ENCODE assay signal across 11 cellular contexts in genomic region chr9:109887079-109887478, GRCh38.
DNase-seq lines count a peak whose midpoint lies in the region; ATAC-seq and TF ChIP-seq lines count a peak whose summit lies in the region.
"Had no signal": no experiment of that assay in that cellular context is flagged by ENCODE, and none has a peak within 500 bp of the region (broad histone marks: within the 10 kb centered on the region; RNA-seq: fewer than 3 reads in every experiment).

No MANE protein-coding gene starts in this region.

- H3K27ac Mint-ChIP-seq in activated T-cell treated with anti-CD3 and anti-CD28 coated beads, Interleukin-2, amount 50 U/mL, for 72 hours, result peak overlapping the region; percentile 93
- H3K27ac Mint-ChIP-seq in stimulated activated effector memory CD8-positive, alpha-beta T cell treated with anti-CD3 and anti-CD28 coated beads, Interleukin-12 subunit alpha, Interleukin-12 subunit beta, amount 100 ng/mL, for 72 hours, result no peak overlapping the region

- H3K27me3 ChIP-seq in left ventricle myocardium inferior (ENCODE audit: low read depth), result no peaks in the 10 kb centered on the region

- TF ChIP-seq CTCF in left ventricle myocardium inferior (IDR thresholded peaks at IDR 0.05; ENCODE audit: borderline replicate concordance), result no peak

- H3K4me3 Mint-ChIP-seq in activated T-cell treated with anti-CD3 and anti-CD28 coated beads, Interleukin-2, amount 50 U/mL, for 72 hours, result peak overlapping the region; percentile 50 to 67
- no peak overlapping the region for H3K4me3 Mint-ChIP-seq in stimulated activated effector memory CD8-positive, alpha-beta T cell treated with anti-CD3 and anti-CD28 coated beads, Interleukin-12 subunit alpha, Interleukin-12 subunit beta, amount 100 ng/mL, for 72 hours

- intact Hi-C loops in left ventricle myocardium inferior (cut with micrococcal nuclease), result no loop called here

- DNase-seq in EH (ENCODE audit: low read depth) (peak; percentile 83), left ventricle myocardium inferior (peak; percentile 35), retina (no peak), SIG-M5 treated with dmso at 0.1 percent for 504 hours (lab: John Stamatoyannopoulos, UW; ENCODE audit: unreplicated experiment) (no peak)
- DNase-seq in activated T-cell treated with anti-CD3 and anti-CD28 coated beads, Interleukin-2, amount 50 U/mL, for 72 hours, result no peak
- no peak for DNase-seq in stimulated activated effector memory CD8-positive, alpha-beta T cell treated with anti-CD3 and anti-CD28 coated beads, Interleukin-12 subunit alpha, Interleukin-12 subunit beta, amount 100 ng/mL, for 72 hours (ENCODE audit: low spot score in 2 of 2)
- DNase-seq: activated CD8-positive, alpha-beta memory T cell treated with anti-CD3 and anti-CD28 coated beads for 24 hours; foreskin melanocyte; NCI-H446 treated with DMSO at 0.1 percent for 48 hours had no signal

- H3K9me3 ChIP-seq in left ventricle myocardium inferior (replicated peaks), result no peaks in the 10 kb centered on the region

- peaks cover 59% of the 10 kb centered on the region for H3K4me1 ChIP-seq in left ventricle myocardium inferior

- peak overlapping the region; percentile 86 for H3K27ac ChIP-seq in left ventricle myocardium inferior (replicated peaks)

- peaks cover 77% of the 10 kb centered on the region for H3K4me1 Mint-ChIP-seq in activated T-cell treated with anti-CD3 and anti-CD28 coated beads, Interleukin-2, amount 50 U/mL, for 72 hours (ENCODE audit: low read depth)
- H3K4me1 Mint-ChIP-seq in stimulated activated effector memory CD8-positive, alpha-beta T cell treated with anti-CD3 and anti-CD28 coated beads, Interleukin-12 subunit alpha, Interleukin-12 subunit beta, amount 100 ng/mL, for 72 hours, result peaks cover 10% of the 10 kb centered on the region

- H3K4me3 ChIP-seq in left ventricle myocardium inferior, result no peak overlapping the region

- ATAC-seq in HG02678 (IDR thresholded peaks at IDR 0.05; ENCODE audit: unreplicated experiment) (peak; percentile 17), GM21619 (IDR thresholded peaks at IDR 0.05; ENCODE audit: unreplicated experiment) (no peak)
- peak; percentile 43 for ATAC-seq in activated T-cell treated with anti-CD3 and anti-CD28 coated beads, Interleukin-2, amount 50 U/mL, for 72 hours (replicated peaks in 1 of 2)
- no peak for ATAC-seq in stimulated activated effector memory CD8-positive, alpha-beta T cell treated with anti-CD3 and anti-CD28 coated beads, Interleukin-12 subunit alpha, Interleukin-12 subunit beta, amount 100 ng/mL, for 72 hours

- no peaks in the 10 kb centered on the region for H3K36me3 ChIP-seq in left ventricle myocardium inferior

- peaks cover 0 to 2% of the 10 kb centered on the region in 2 donors for H3K9me3 Mint-ChIP-seq in activated T-cell treated with anti-CD3 and anti-CD28 coated beads, Interleukin-2, amount 50 U/mL, for 72 hours
- H3K9me3 Mint-ChIP-seq in stimulated activated effector memory CD8-positive, alpha-beta T cell treated with anti-CD3 and anti-CD28 coated beads, Interleukin-12 subunit alpha, Interleukin-12 subunit beta, amount 100 ng/mL, for 72 hours, result peaks cover 3% of the 10 kb centered on the region

- peaks cover 0 to 3% of the 10 kb centered on the region in 2 donors for H3K36me3 Mint-ChIP-seq in activated T-cell treated with anti-CD3 and anti-CD28 coated beads, Interleukin-2, amount 50 U/mL, for 72 hours (ENCODE audit: insufficient read depth in 2 of 2)
- H3K36me3 Mint-ChIP-seq in stimulated activated effector memory CD8-positive, alpha-beta T cell treated with anti-CD3 and anti-CD28 coated beads, Interleukin-12 subunit alpha, Interleukin-12 subunit beta, amount 100 ng/mL, for 72 hours, result no peaks in the 10 kb centered on the region

- no peaks in the 10 kb centered on the region for H3K27me3 Mint-ChIP-seq in activated T-cell treated with anti-CD3 and anti-CD28 coated beads, Interleukin-2, amount 50 U/mL, for 72 hours (ENCODE audit: low read depth)

Comparison
In these comparisons a context has a peak if more than half of its experiments do, and no peak if none do; other contexts are left out.
1. DNase-seq: peak in EH (single experiment) and left ventricle myocardium inferior (single experiment); none in activated T-cell treated with anti-CD3 and anti-CD28 coated beads, Interleukin-2, amount 50 U/mL, for 72 hours (0 of 2), stimulated activated effector memory CD8-positive, alpha-beta T cell treated with anti-CD3 and anti-CD28 coated beads, Interleukin-12 subunit alpha, Interleukin-12 subunit beta, amount 100 ng/mL, for 72 hours (0 of 2), retina (single experiment) and SIG-M5 treated with dmso at 0.1 percent for 504 hours (single experiment).
2. ATAC-seq: peak in HG02678 (single experiment) and activated T-cell treated with anti-CD3 and anti-CD28 coated beads, Interleukin-2, amount 50 U/mL, for 72 hours (2 of 2); none in stimulated activated effector memory CD8-positive, alpha-beta T cell treated with anti-CD3 and anti-CD28 coated beads, Interleukin-12 subunit alpha, Interleukin-12 subunit beta, amount 100 ng/mL, for 72 hours (single experiment) and GM21619 (single experiment).